In genomic region chr4:187103351-187103750, GRCh38 we compare ENCODE assay signal across 25 cellular contexts.
DNase-seq lines count a peak whose midpoint lies in the region; ATAC-seq and TF ChIP-seq lines count a peak whose summit lies in the region.
"Had no signal": no experiment of that assay in that cellular context is flagged by ENCODE, and none has a peak within 500 bp of the region (broad histone marks: within the 10 kb centered on the region; RNA-seq: fewer than 3 reads in every experiment).

No MANE protein-coding gene starts in this region.

- no peaks in the 10 kb centered on the region for H3K4me1 ChIP-seq in osteoblast (ENCODE audit: insufficient read depth, low read length)
- H3K4me1 ChIP-seq: gastrocnemius medialis, HAP-1, psoas muscle, testis had no signal

- no peaks in the 10 kb centered on the region for H4K20me1 ChIP-seq in osteoblast (ENCODE audit: insufficient read depth, low read length)

- H3K4me2 ChIP-seq in osteoblast (ENCODE audit: insufficient read depth, low read length), result no peak overlapping the region
- H3K4me2 ChIP-seq: hepatocyte had no signal

- no peaks in the 10 kb centered on the region for H3K79me2 ChIP-seq in osteoblast (ENCODE audit: insufficient read depth, low read length)
- H3K79me2 ChIP-seq: hepatocyte had no signal

- H2AFZ ChIP-seq in osteoblast (ENCODE audit: low read length), result no peak overlapping the region
- H2AFZ ChIP-seq: hepatocyte had no signal

- no peak for ATAC-seq in HG03520 (IDR thresholded peaks at IDR 0.05; ENCODE audit: unreplicated experiment)
- ATAC-seq: gastrocnemius medialis; left colon; psoas muscle; stimulated activated naive B cell treated with anti-CD40 and anti-IgM and Interleukin-4, amounts not matched to agents 10 μg/mL and 1 μg/mL and 100 μg/mL, for 72 hours had no signal

- H3K27ac ChIP-seq in osteoblast (ENCODE audit: low read depth, low read length), result no peak overlapping the region
- H3K27ac ChIP-seq: gastrocnemius medialis, hepatocyte, psoas muscle, testis had no signal

- H3K36me3 ChIP-seq in osteoblast (ENCODE audit: insufficient read depth, low read length), result no peaks in the 10 kb centered on the region
- H3K36me3 ChIP-seq: gastrocnemius medialis, HAP-1 had no signal

- no peaks in the 10 kb centered on the region for H3K9me3 ChIP-seq in osteoblast (ENCODE audit: low read depth, low read length)
- H3K9me3 ChIP-seq: gastrocnemius medialis, HAP-1, testis had no signal

- TF ChIP-seq CTCF in osteoblast (IDR thresholded peaks at IDR 0.05; ENCODE audit: extremely low read depth, low read depth, low read length), result no peak

- H3K27me3 ChIP-seq in osteoblast (ENCODE audit: insufficient read depth, low read length), result no peaks in the 10 kb centered on the region
- H3K27me3 ChIP-seq: gastrocnemius medialis, hepatocyte, testis had no signal

- DNase-seq in DMS153 (lab: John Stamatoyannopoulos, UW) (peak; percentile 98), NCI-H1092 treated with DMSO at 0.1 percent for 48 hours (lab: John Stamatoyannopoulos, UW) (peak; percentile 50), NCI-H2171 (lab: John Stamatoyannopoulos, UW) (peak; percentile 12), glomerular visceral epithelial cell (ENCODE audit: extremely low spot score) (peak; percentile 1), osteoblast (ENCODE audit: insufficient read length, low spot score, missing footprints) (no peak), SKM-1 (lab: John Stamatoyannopoulos, UW; ENCODE audit: unreplicated experiment) (no peak), ACHN (no peak)
- DNase-seq: activated B cell treated with CpG ODN at 0.5 μM for 24 hours; activated CD4-positive, alpha-beta T cell treated with anti-CD3 and anti-CD28 coated beads, Interleukin-2, amount 50 U/mL, for 4 hours; activated naive CD4-positive, alpha-beta T cell treated with Interleukin-2 at 50 U/mL for 16 hours; gastrocnemius medialis; IMR-90; left colon; mesendoderm; NCI-H146; NCI-H510A; nucleus accumbens; psoas muscle; stimulated activated CD4-positive, alpha-beta T cell treated with anti-CD3 and anti-CD28 coated beads, Interleukin-15, amount 100 ng/mL, for 24 hours; stimulated activated naive B cell treated with anti-CD40 and anti-IgM and Interleukin-4, amounts not matched to agents 10 μg/mL and 1 μg/mL and 100 μg/mL, for 72 hours; T-helper 1 cell; testis had no signal

- H3K4me3 ChIP-seq in osteoblast (ENCODE audit: insufficient read depth, low read length), result no peak overlapping the region
- H3K4me3 ChIP-seq: gastrocnemius medialis, HAP-1, hepatocyte, psoas muscle, testis had no signal

- in situ Hi-C loops in ACHN (cut with HindIII; ENCODE audit: low pct_ligation_motif_present, low pct_unique_long_range_greater_than_20kb, low sequenced_read_pairs), result no loop called here

Comparison
In these comparisons a context has a peak if more than half of its experiments do, and no peak if none do; other contexts are left out.
1. DNase-seq: peak in DMS153 (single experiment), NCI-H1092 treated with DMSO at 0.1 percent for 48 hours (single experiment), NCI-H2171 (single experiment) and glomerular visceral epithelial cell (single experiment); none in osteoblast (single experiment), SKM-1 (single experiment) and ACHN (single experiment).